9 cellular contexts compared by ENCODE assay signal in genomic region chr2:143177081-143177786, GRCh38. TPM values are rescaled to one million over a fixed set of nuclear protein-coding genes. Genes with fewer than 3 reads are reported as not detected.
A peak's percentile ranks its signal among the peaks of the same experiment; 100 is the strongest.
DNase-seq lines count a peak whose midpoint lies in the region; ATAC-seq and TF ChIP-seq lines count a peak whose summit lies in the region.
"Had no signal": no experiment of that assay in that cellular context is flagged by ENCODE, and none has a peak within 500 bp of the region (broad histone marks: within the 10 kb centered on the region; RNA-seq: fewer than 3 reads in every experiment).

No MANE protein-coding gene starts in this region.

- H3K27ac Mint-ChIP-seq in activated naive CD8-positive, alpha-beta T cell treated with anti-CD3 and anti-CD28 coated beads, Interleukin-2, amount 10 ng/mL, durations not matched to agents 7 days and 5 days: peak overlapping the region; percentile 88

- POLR2A ChIA-PET in activated naive CD8-positive, alpha-beta T cell treated with anti-CD3 and anti-CD28 coated beads, Interleukin-2, amount 10 ng/mL, durations not matched to agents 7 days and 5 days (lab: Charles Lee): no interaction called here

- in situ Hi-C loops in transverse colon (cut with MboI; ENCODE audit: low pct_ligation_motif_present in 1 of 4, low pct_unique_long_range_greater_than_20kb in 1 of 4, low sequenced_read_pairs in 3 of 4): no loop called here

- no peak for TF ChIP-seq EP300 in transverse colon (IDR thresholded peaks at IDR 0.05; ENCODE audit: low read depth)

- H3K36me3 Mint-ChIP-seq in activated naive CD8-positive, alpha-beta T cell treated with anti-CD3 and anti-CD28 coated beads, Interleukin-2, amount 10 ng/mL, durations not matched to agents 7 days and 5 days: peaks cover 48% of the 10 kb centered on the region

- no peaks in the 10 kb centered on the region for H3K27me3 Mint-ChIP-seq in activated naive CD8-positive, alpha-beta T cell treated with anti-CD3 and anti-CD28 coated beads, Interleukin-2, amount 10 ng/mL, durations not matched to agents 7 days and 5 days

- TF ChIP-seq CTCF in transverse colon (IDR thresholded peaks at IDR 0.05): no peak

- H3K4me1 ChIP-seq in transverse colon: no peaks in the 10 kb centered on the region

- peak overlapping the region in 1 of 4 donors; percentile 14 for H3K4me3 ChIP-seq in transverse colon
- H3K4me3 ChIP-seq: skin epidermis had no signal

- peak; percentile 96 for ATAC-seq in GM19025 (IDR thresholded peaks at IDR 0.05; ENCODE audit: low read depth, unreplicated experiment)
- peak; percentile 96 for ATAC-seq in HG03066 (IDR thresholded peaks at IDR 0.05; ENCODE audit: low read depth, unreplicated experiment)
- ATAC-seq in activated naive CD8-positive, alpha-beta T cell treated with anti-CD3 and anti-CD28 coated beads, Interleukin-2, amount 10 ng/mL, durations not matched to agents 7 days and 5 days (ENCODE audit: low read depth): peak; percentile 46

- WGBS in transverse colon (ENCODE audit: low coverage in 1 of 2), 2 donors: 35 to 54% methylated on average over 5 of the region's 5 CpGs

- no peaks in the 10 kb centered on the region for H3K36me3 ChIP-seq in transverse colon

- H3K9me3 Mint-ChIP-seq in activated naive CD8-positive, alpha-beta T cell treated with anti-CD3 and anti-CD28 coated beads, Interleukin-2, amount 10 ng/mL, durations not matched to agents 7 days and 5 days: peaks cover 5% of the 10 kb centered on the region

- peak overlapping the region; percentile 84 for H3K4me3 Mint-ChIP-seq in activated naive CD8-positive, alpha-beta T cell treated with anti-CD3 and anti-CD28 coated beads, Interleukin-2, amount 10 ng/mL, durations not matched to agents 7 days and 5 days

- peak; percentile 5 for DNase-seq in AG08395 (ENCODE audit: low spot score)
- DNase-seq in activated naive CD8-positive, alpha-beta T cell treated with anti-CD3 and anti-CD28 coated beads, Interleukin-2, amount 10 ng/mL, durations not matched to agents 7 days and 5 days: no peak
- no peak for DNase-seq in transverse colon
- DNase-seq in COLO829 (ENCODE audit: low spot score): no peak
- no peak for DNase-seq in inferior parietal cortex (ENCODE audit: extremely low spot score)
- no peak for DNase-seq in CD1c-positive myeloid dendritic cell (ENCODE audit: extremely low spot score)

- H3K4me1 Mint-ChIP-seq in activated naive CD8-positive, alpha-beta T cell treated with anti-CD3 and anti-CD28 coated beads, Interleukin-2, amount 10 ng/mL, durations not matched to agents 7 days and 5 days: peaks cover 34% of the 10 kb centered on the region

- H3K9me3 ChIP-seq in transverse colon: no peaks in the 10 kb centered on the region

- H3K27ac ChIP-seq in transverse colon: peak overlapping the region in 3 of 4 donors; percentile 10 to 40 (median 28)

- intact Hi-C loops in transverse colon (cut with DNase I; ENCODE audit: low total_unique reads): no loop called here

- no peak for TF ChIP-seq POLR2A in transverse colon (IDR thresholded peaks at IDR 0.05)

- H3K27me3 ChIP-seq in transverse colon: no peaks in the 10 kb centered on the region

RNA-seq across cellular contexts. Expression of gene ARHGAP15, which starts 48.0 kb away (rescaled TPM):
- 100 to 1,000 TPM; 141 TPM for total RNA-seq in activated naive CD8-positive, alpha-beta T cell treated with anti-CD3 and anti-CD28 coated beads, Interleukin-2, amount 10 ng/mL, durations not matched to agents 7 days and 5 days
- 10 to 100 TPM in 2 of 4 donors, 1 to 10 TPM in 1, under 1 TPM in 1; 0.80 to 53.1 (median 12.7) TPM for total RNA-seq in transverse colon

Comparison
In these comparisons a context has a peak if more than half of its experiments do, and no peak if none do; other contexts are left out.
1. ATAC-seq: peak in every context shown above with its lines; median percentile 96 in GM19025; 96 in HG03066; 46 in activated naive CD8-positive, alpha-beta T cell treated with anti-CD3 and anti-CD28 coated beads, Interleukin-2, amount 10 ng/mL, durations not matched to agents 7 days and 5 days.